ENCODE assay signal across 25 cellular contexts in the genomic region with DNA sequence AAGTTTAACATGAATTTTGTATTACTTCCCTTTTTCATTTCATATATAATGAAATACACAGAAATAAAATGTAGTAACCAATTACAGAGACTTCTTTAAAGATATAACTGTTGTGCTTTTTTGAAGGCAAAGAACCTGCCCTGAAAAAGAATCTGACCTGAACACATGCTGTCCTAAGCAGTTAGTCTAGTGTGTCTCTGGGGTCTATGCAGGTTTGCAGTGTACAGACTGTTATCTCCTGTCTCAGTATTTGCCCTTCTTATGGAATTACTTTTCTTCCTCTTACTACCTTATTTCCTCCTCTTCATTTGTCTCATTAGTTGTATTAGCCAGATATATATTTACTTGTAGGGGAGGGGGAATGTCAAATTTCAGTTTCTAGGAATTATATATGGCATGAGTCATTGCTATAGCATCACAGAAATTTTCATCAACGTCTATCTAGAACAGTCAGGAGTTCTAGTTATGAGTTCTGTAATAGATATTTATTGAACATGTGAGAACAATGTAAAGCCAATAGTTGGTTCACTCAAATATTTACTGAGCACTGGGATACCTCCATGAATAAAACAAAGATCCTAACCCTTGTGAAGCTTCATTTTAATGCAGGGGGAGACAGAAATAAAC. TPM values are rescaled to one million over a fixed set of nuclear protein-coding genes. Genes with fewer than 3 reads are reported as not detected.
DNase-seq lines count a peak whose midpoint lies in the region; ATAC-seq and TF ChIP-seq lines count a peak whose summit lies in the region.
"Had no signal": no experiment of that assay in that cellular context is flagged by ENCODE, and none has a peak within 500 bp of the region (broad histone marks: within the 10 kb centered on the region; RNA-seq: fewer than 3 reads in every experiment).

No MANE protein-coding gene starts in this region.

- H3K79me1 ChIP-seq in mesenchymal stem cell (replicated peaks; ENCODE audit: low read length, poor library complexity, severe bottlenecking): no peaks in the 10 kb centered on the region

- H3K4me1 ChIP-seq in mesenchymal stem cell (ENCODE audit: control insufficient read depth, insufficient read depth, low read depth, low read length): no peaks in the 10 kb centered on the region
- no peaks in the 10 kb centered on the region for H3K4me1 ChIP-seq in left lung
- H3K4me1 ChIP-seq: BE2C had no signal

- H3K27me3 ChIP-seq in mesenchymal stem cell (ENCODE audit: control insufficient read depth in 1 of 2, insufficient read depth in 1 of 2, low read length in 2 of 2): no peaks in the 10 kb centered on the region
- no peaks in the 10 kb centered on the region for H3K27me3 ChIP-seq in left lung
- H3K27me3 ChIP-seq: BE2C, dorsolateral prefrontal cortex, upper lobe of left lung had no signal

- H3K9me3 ChIP-seq in mesenchymal stem cell (ENCODE audit: control insufficient read depth, low read length) (no peaks in the 10 kb centered on the region), left lung (no peaks in the 10 kb centered on the region)
- H3K9me3 ChIP-seq: BE2C, upper lobe of left lung had no signal

- no peak overlapping the region for H3K4ac ChIP-seq in mesenchymal stem cell (ENCODE audit: low read depth in 1 of 2, low read length in 2 of 2)

- no peak overlapping the region for H2BK5ac ChIP-seq in mesenchymal stem cell (ENCODE audit: low read depth, low read length, poor library complexity, severe bottlenecking)

- no peak overlapping the region for H3K9ac ChIP-seq in mesenchymal stem cell (ENCODE audit: low read length)

- peaks cover 2 to 8% of the 10 kb centered on the region in 2 experiments for H3K36me3 ChIP-seq in mesenchymal stem cell (ENCODE audit: control insufficient read depth in 1 of 2, insufficient read depth in 2 of 2, low read depth in 1 of 2, low read length in 2 of 2)
- no peaks in the 10 kb centered on the region for H3K36me3 ChIP-seq in left lung
- H3K36me3 ChIP-seq: BE2C, upper lobe of left lung had no signal

- H3K27ac ChIP-seq in RWPE1 (no peak overlapping the region), mesenchymal stem cell (ENCODE audit: low read length, poor library complexity, severe bottlenecking) (no peak overlapping the region), left lung (no peak overlapping the region)
- H3K27ac ChIP-seq: 22Rv1, dorsolateral prefrontal cortex, skin epidermis, upper lobe of left lung had no signal

- ATAC-seq in left lung: no peak
- ATAC-seq: left ventricle myocardium superior had no signal

- CTCF ChIA-PET in RWPE1 (lab: Yijun Ruan, JAX): no interaction called here

- WGBS in mesenchymal stem cell: no CpG with 5 or more reads among the region's 1 CpG

- no peak overlapping the region for H3K4me2 ChIP-seq in mesenchymal stem cell (ENCODE audit: low read length, poor library complexity, severe bottlenecking)

- no peak overlapping the region for H2AK5ac ChIP-seq in mesenchymal stem cell (ENCODE audit: low read length, severe bottlenecking)

- H3K23ac ChIP-seq in mesenchymal stem cell (ENCODE audit: low read length in 2 of 2): no peak overlapping the region

- H2BK15ac ChIP-seq in mesenchymal stem cell (ENCODE audit: low read depth, poor library complexity, severe bottlenecking): no peak overlapping the region

- POLR2A ChIA-PET in RWPE1 (lab: Yijun Ruan, JAX; ENCODE audit: low non-redundant PET): no interaction called here

- no peak overlapping the region for H4K8ac ChIP-seq in mesenchymal stem cell (ENCODE audit: low read length)

- H3K18ac ChIP-seq in mesenchymal stem cell (ENCODE audit: low read depth in 1 of 2, low read length in 2 of 2): no peak overlapping the region

- H4K91ac ChIP-seq in mesenchymal stem cell (ENCODE audit: low read length): no peak overlapping the region

- TF ChIP-seq CTCF in RWPE1 (conservative IDR thresholded peaks at IDR 0.05; ENCODE audit: low read depth) (no peak), choroid plexus epithelial cell (conservative IDR thresholded peaks at IDR 0.05; ENCODE audit: low read depth, low read length) (no peak), left lung (IDR thresholded peaks at IDR 0.05) (no peak), GM13977 (IDR thresholded peaks at IDR 0.05; ENCODE audit: extremely low read depth, insufficient read depth, missing control alignments) (no peak)

- H2BK12ac ChIP-seq in mesenchymal stem cell (ENCODE audit: low read length in 2 of 2): no peak overlapping the region

- peak; percentile 5 for DNase-seq in NCI-H146 treated with DMSO at 0.1 percent for 48 hours (lab: John Stamatoyannopoulos, UW; ENCODE audit: unreplicated experiment)
- DNase-seq in NCI-H146 (lab: John Stamatoyannopoulos, UW): no peak
- DNase-seq in RWPE1 (ENCODE audit: low spot score): peak; percentile 12
- peak; percentile 51 for DNase-seq in choroid plexus epithelial cell (ENCODE audit: low read depth)
- DNase-seq in mesenchymal stem cell: peak; percentile 7
- no peak for DNase-seq in left lung
- no peak for DNase-seq in GM13977 (ENCODE audit: low spot score)
- no peak for DNase-seq in HUDEP-2 (lab: John Stamatoyannopoulos, UW; ENCODE audit: unreplicated experiment in 76 of 76)
- DNase-seq: activated CD4-positive, alpha-beta T cell treated with anti-CD3 and anti-CD28 coated beads for 48 hours; aorta; BE2C; central memory CD4-positive, alpha-beta T cell; COR-L47; dorsolateral prefrontal cortex; hypothalamus; KG1; left ventricle myocardium superior; NCI-H1436; NCI-H2171; NCI-H524; NK-92 treated with Interleukin-12 subunit alpha and Interleukin-12 subunit beta, amount 100 ng/mL, for 24 hours; substantia nigra had no signal

- in situ Hi-C loops in GM13977 (cut with MboI; ENCODE audit: low pct_unique_long_range_greater_than_20kb, low sequenced_read_pairs, unreplicated experiment): no loop called here

- H3K4me3 ChIP-seq in choroid plexus epithelial cell (ENCODE audit: low read depth, low read length) (no peak overlapping the region), mesenchymal stem cell (ENCODE audit: insufficient read depth in 1 of 2, low read depth in 1 of 2, low read length in 2 of 2) (no peak overlapping the region), left lung (no peak overlapping the region)
- H3K4me3 ChIP-seq: dorsolateral prefrontal cortex, skin epidermis, upper lobe of left lung had no signal

- intact Hi-C loops in left lung (cut with DNase I): no loop called here

- H3K14ac ChIP-seq in mesenchymal stem cell (ENCODE audit: low read length in 2 of 2): no peak overlapping the region

- H2AFZ ChIP-seq in mesenchymal stem cell (ENCODE audit: low read depth, low read length): no peak overlapping the region

- no peak overlapping the region for H2BK120ac ChIP-seq in mesenchymal stem cell (ENCODE audit: low read depth, low read length)

RNA-seq across cellular contexts. Expression of a gene that starts 28.4 kb away (rescaled TPM):
- 73.2 TPM for polyA plus RNA-seq in mesenchymal stem cell (2013, experiment 1 of 2)
- polyA plus RNA-seq in mesenchymal stem cell (2013, experiment 2 of 2): 70.2 TPM
- total RNA-seq in left lung: 10 to 100 TPM; 35.3 to 51.2 TPM

RNA-seq across cellular contexts. Expression of a gene that starts 53.8 kb away (rescaled TPM):
- polyA plus RNA-seq in mesenchymal stem cell (2013, experiment 1 of 2): 23.9 TPM
- polyA plus RNA-seq in mesenchymal stem cell (2013, experiment 2 of 2): 24.6 TPM
- 10 to 100 TPM; 36.7 to 41.7 TPM for total RNA-seq in left lung

Comparison
In these comparisons a context has a peak if more than half of its experiments do, and no peak if none do; other contexts are left out.
1. DNase-seq: peak in NCI-H146 treated with DMSO at 0.1 percent for 48 hours (single experiment), RWPE1 (single experiment), choroid plexus epithelial cell (single experiment) and mesenchymal stem cell (single experiment); none in NCI-H146 (single experiment), left lung (0 of 2), GM13977 (single experiment) and HUDEP-2 (0 of 76).